Comparison of ENCODE assay signal across 2 cellular contexts in genomic region chr1:6199298-6200187, GRCh38.
TF ChIP-seq lines count a peak whose summit lies in the region.

Gene RPL22 (minus strand): TSS chr1:6199595. CDS start chr1:6199573, 22 bp downstream.

TF ChIP-seq in IMR-90, 13 proteins besides CTCF, POLR2A, EP300 and RAD21 (continued from another document):
- TF ChIP-seq ELK1 (IDR thresholded peaks at IDR 0.05; ENCODE audit: borderline replicate concordance, low read depth, low read length) (no peak), MXI1 (IDR thresholded peaks at IDR 0.05; ENCODE audit: borderline replicate concordance, low read depth, low read length) (peak; percentile 96), USF2 (IDR thresholded peaks at IDR 0.05; ENCODE audit: low read depth, low read length) (peak; percentile 83), MAZ (IDR thresholded peaks at IDR 0.05; ENCODE audit: borderline replicate concordance, low read depth, low read length) (no peak; the same call in 1 of the 2 replicates), RCOR1 (IDR thresholded peaks at IDR 0.05; ENCODE audit: insufficient replicate concordance, low read length) (no peak), CEBPB (IDR thresholded peaks at IDR 0.05; ENCODE audit: low read depth, low read length) (no peak), NFE2L2 (IDR thresholded peaks at IDR 0.05; ENCODE audit: low read depth, low read length) (no peak), BHLHE40 (IDR thresholded peaks at IDR 0.05; ENCODE audit: low read depth, low read length) (peak; percentile 98), SMC3 (IDR thresholded peaks at IDR 0.05; ENCODE audit: low read depth, low read length) (no peak)
TF ChIP-seq in IMR-90: peak in this region for 4.

TF ChIP-seq in endothelial cell of umbilical vein, 7 proteins besides CTCF, POLR2A, EP300 and RAD21 (continued from another document):
- TF ChIP-seq POLR2AphosphoS5 (IDR thresholded peaks at IDR 0.05; ENCODE audit: insufficient read depth, low read depth, low read length) (peak; percentile 84), FOS (IDR thresholded peaks at IDR 0.05; ENCODE audit: borderline replicate concordance, insufficient read depth, low read length) (no peak)
